In the genomic region with DNA sequence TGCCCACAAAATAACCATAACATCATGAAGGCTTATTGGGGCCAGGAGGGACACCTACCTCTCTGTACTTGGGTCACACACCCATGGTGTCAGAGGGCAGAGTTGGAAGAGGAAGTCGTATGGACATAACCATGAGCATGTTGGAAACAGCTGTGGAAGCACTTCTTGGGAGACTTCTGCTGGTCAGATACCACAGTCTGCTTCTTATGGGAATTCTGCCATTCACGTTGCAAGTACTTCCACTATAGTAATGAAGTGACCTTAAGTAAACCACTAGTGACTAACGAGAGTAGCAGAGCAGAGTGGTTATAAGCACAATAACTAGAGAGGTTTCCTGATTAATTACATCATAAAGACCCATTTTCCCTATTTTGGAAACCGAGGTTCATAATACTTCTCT, we compare ENCODE assay signal across 17 cellular contexts.
"Had no signal": no experiment of that assay in that cellular context is flagged by ENCODE, and none has a peak within 500 bp of the region (broad histone marks: within the 10 kb centered on the region; RNA-seq: fewer than 3 reads in every experiment).

No MANE protein-coding gene starts in this region.

- DNase-seq: activated CD4-positive, alpha-beta memory T cell treated with anti-CD3 and anti-CD28 coated beads, Interleukin-2, amount 10 ng/mL, durations not matched to agents 7 days and 5 days; activated CD4-positive, alpha-beta T cell treated with anti-CD3 and anti-CD28 coated beads for 36 hours; activated naive CD4-positive, alpha-beta T cell treated with anti-CD3 and anti-CD28 coated beads for 36 hours; dorsolateral prefrontal cortex; gastrocnemius medialis; islet precursor cell; left ventricle myocardium inferior; nephron progenitor cell; psoas muscle; stimulated activated CD4-positive, alpha-beta T cell treated with anti-CD3 and anti-CD28 coated beads, Interleukin-2, amount 100 ng/mL, for 24 hours; stimulated activated naive CD4-positive, alpha-beta T cell; substantia nigra; transverse colon had no signal

- H3K4me3 ChIP-seq: dorsolateral prefrontal cortex, esophagus muscularis mucosa, gastrocnemius medialis, left ventricle myocardium inferior, psoas muscle, transverse colon had no signal

- H3K27me3 ChIP-seq: dorsolateral prefrontal cortex, esophagus muscularis mucosa, gastrocnemius medialis, transverse colon had no signal

- H3K36me3 Mint-ChIP-seq: memory B cell had no signal

- H3K27me3 Mint-ChIP-seq: activated CD4-positive, alpha-beta memory T cell treated with anti-CD3 and anti-CD28 coated beads, Interleukin-2, amount 10 ng/mL, durations not matched to agents 7 days and 5 days; memory B cell had no signal

- H3K4me1 Mint-ChIP-seq: activated CD4-positive, alpha-beta memory T cell treated with anti-CD3 and anti-CD28 coated beads, Interleukin-2, amount 10 ng/mL, durations not matched to agents 7 days and 5 days; activated CD4-positive, alpha-beta T cell treated with anti-CD3 and anti-CD28 coated beads for 36 hours; memory B cell had no signal

- H3K9me3 Mint-ChIP-seq: activated CD4-positive, alpha-beta memory T cell treated with anti-CD3 and anti-CD28 coated beads, Interleukin-2, amount 10 ng/mL, durations not matched to agents 7 days and 5 days; activated naive CD4-positive, alpha-beta T cell treated with anti-CD3 and anti-CD28 coated beads for 36 hours; memory B cell; nephron progenitor cell had no signal

- H3K9me3 ChIP-seq: esophagus muscularis mucosa, gastrocnemius medialis, left ventricle myocardium inferior, psoas muscle, transverse colon had no signal

- ATAC-seq: activated CD4-positive, alpha-beta T cell treated with anti-CD3 and anti-CD28 coated beads for 36 hours; gastrocnemius medialis; psoas muscle; sciatic nerve had no signal

- H3K4me3 Mint-ChIP-seq: activated CD4-positive, alpha-beta memory T cell treated with anti-CD3 and anti-CD28 coated beads, Interleukin-2, amount 10 ng/mL, durations not matched to agents 7 days and 5 days; activated CD4-positive, alpha-beta T cell treated with anti-CD3 and anti-CD28 coated beads for 36 hours; activated naive CD4-positive, alpha-beta T cell treated with anti-CD3 and anti-CD28 coated beads for 36 hours; memory B cell; nephron progenitor cell had no signal

- H3K4me1 ChIP-seq: esophagus muscularis mucosa, left ventricle myocardium inferior, transverse colon had no signal

- H3K27ac ChIP-seq: dorsolateral prefrontal cortex, esophagus muscularis mucosa, gastrocnemius medialis, left ventricle myocardium inferior, psoas muscle, transverse colon, VCaP had no signal

- H3K27ac Mint-ChIP-seq: activated CD4-positive, alpha-beta memory T cell treated with anti-CD3 and anti-CD28 coated beads, Interleukin-2, amount 10 ng/mL, durations not matched to agents 7 days and 5 days; activated CD4-positive, alpha-beta T cell treated with anti-CD3 and anti-CD28 coated beads for 36 hours; activated naive CD4-positive, alpha-beta T cell treated with anti-CD3 and anti-CD28 coated beads for 36 hours; memory B cell; nephron progenitor cell had no signal

- H3K36me3 ChIP-seq: esophagus muscularis mucosa, gastrocnemius medialis, left ventricle myocardium inferior, transverse colon had no signal
